11 cellular contexts compared by ENCODE assay signal in genomic region chr12:49702676-49703228, GRCh38. TPM values are rescaled to one million over a fixed set of nuclear protein-coding genes. Genes with fewer than 3 reads are reported as not detected.
DNase-seq lines count a peak whose midpoint lies in the region; ATAC-seq and TF ChIP-seq lines count a peak whose summit lies in the region.
"Had no signal": no experiment of that assay in that cellular context is flagged by ENCODE, and none has a peak within 500 bp of the region (broad histone marks: within the 10 kb centered on the region; RNA-seq: fewer than 3 reads in every experiment).

No MANE protein-coding gene starts in this region.

- no peak overlapping the region for H3K27ac ChIP-seq in CD8-positive, alpha-beta memory T cell (ENCODE audit: low read depth, low read length)
- peak overlapping the region; percentile 48 to 73 for H3K27ac ChIP-seq in coronary artery

- H3K4me3 Mint-ChIP-seq in CD8-positive, alpha-beta memory T cell: peak overlapping the region in 1 of 7 donors; percentile 4
- H3K4me3 Mint-ChIP-seq in IgD-negative memory B cell (peak overlapping the region in 3 of 4 donors; percentile 11 to 89 (median 84)), osteocyte (ENCODE audit: unreplicated experiment) (peak overlapping the region; percentile 53)

- CTCF ChIA-PET in CD8-positive, alpha-beta memory T cell (lab: Charles Lee): interaction anchor here (2.7 to 13.9 kb wide), 5 partner anchors 33 to 80 kb away, joined by 9 to 248 read pairs (median 61); partner anchors contain the start of genes PRPF40B and TMBIM6

- peaks cover 58% of the 10 kb centered on the region for H3K4me1 ChIP-seq in CD8-positive, alpha-beta memory T cell (ENCODE audit: insufficient read depth, low read length)

- no peak for ATAC-seq in GM18870 (IDR thresholded peaks at IDR 0.05; ENCODE audit: unreplicated experiment)
- no peak for ATAC-seq in GM19023 (IDR thresholded peaks at IDR 0.05; ENCODE audit: unreplicated experiment)
- ATAC-seq: HepG2 had no signal

- POLR2A ChIA-PET in CD8-positive, alpha-beta memory T cell (lab: Charles Lee): interaction anchor here (0.8 kb wide), 1 partner anchor 38 kb away, joined by 3 read pairs; the partner anchor contains the start of gene TMBIM6

- no peaks in the 10 kb centered on the region for H3K36me3 ChIP-seq in CD8-positive, alpha-beta memory T cell (ENCODE audit: insufficient read depth, low read length)

- H3K9me3 Mint-ChIP-seq in CD8-positive, alpha-beta memory T cell: no peaks in the 10 kb centered on the region
- H3K9me3 Mint-ChIP-seq in IgD-negative memory B cell (no peaks in the 10 kb centered on the region), osteocyte (ENCODE audit: unreplicated experiment) (no peaks in the 10 kb centered on the region)

- TF ChIP-seq CTCF in coronary artery (IDR thresholded peaks at IDR 0.05) (no peak), osteocyte (IDR thresholded peaks at IDR 0.05) (no peak)

- peak overlapping the region in 7 of 8 donors; percentile 19 to 77 (median 51) for H3K27ac Mint-ChIP-seq in CD8-positive, alpha-beta memory T cell
- H3K27ac Mint-ChIP-seq in IgD-negative memory B cell (peak overlapping the region in 1 of 3 donors; percentile 50), osteocyte (ENCODE audit: unreplicated experiment) (peak overlapping the region; percentile 95)

- peaks cover 0 to 3% of the 10 kb centered on the region in 2 donors for H3K27me3 Mint-ChIP-seq in CD8-positive, alpha-beta memory T cell
- H3K27me3 Mint-ChIP-seq in IgD-negative memory B cell: peaks cover 3% of the 10 kb centered on the region
- peaks cover 2% of the 10 kb centered on the region for H3K27me3 Mint-ChIP-seq in osteocyte (ENCODE audit: unreplicated experiment)

- no peak overlapping the region for H3K4me3 ChIP-seq in CD8-positive, alpha-beta memory T cell (ENCODE audit: low read length)
- no peak overlapping the region for H3K4me3 ChIP-seq in coronary artery

- DNase-seq in CD8-positive, alpha-beta memory T cell: no peak
- DNase-seq in coronary artery (ENCODE audit: low spot score): no peak
- DNase-seq in osteocyte (ENCODE audit: extremely low spot score, unreplicated experiment): no peak
- no peak for DNase-seq in COR-L47 (lab: John Stamatoyannopoulos, UW)
- DNase-seq in GM19240 (ENCODE audit: insufficient read length, low spot score): no peak
- DNase-seq: dermis blood vessel endothelial cell, NCI-H187 treated with DMSO at 0.1 percent for 48 hours had no signal

- H3K4me1 Mint-ChIP-seq in CD8-positive, alpha-beta memory T cell: peaks cover 55 to 74% (median 71%) of the 10 kb centered on the region in 3 donors
- H3K4me1 Mint-ChIP-seq in IgD-negative memory B cell (peaks cover 51 to 62% (median 58%) of the 10 kb centered on the region in 3 donors), osteocyte (ENCODE audit: unreplicated experiment) (peaks cover 71% of the 10 kb centered on the region)

- H3K27me3 ChIP-seq in CD8-positive, alpha-beta memory T cell (ENCODE audit: insufficient read depth, low read length, poor library complexity, severe bottlenecking): no peaks in the 10 kb centered on the region

- no peaks in the 10 kb centered on the region for H3K9me3 ChIP-seq in CD8-positive, alpha-beta memory T cell (ENCODE audit: low read length)

- H3K36me3 Mint-ChIP-seq in CD8-positive, alpha-beta memory T cell: peaks cover 0 to 3% (median 0%) of the 10 kb centered on the region in 3 donors
- H3K36me3 Mint-ChIP-seq in IgD-negative memory B cell (no peaks in the 10 kb centered on the region), osteocyte (ENCODE audit: unreplicated experiment) (no peaks in the 10 kb centered on the region)

RNA-seq across cellular contexts. Expression of gene FMNL3, which starts 4.5 kb away (rescaled TPM):
- 10 to 100 TPM; 35.8 to 36.7 TPM for total RNA-seq in CD8-positive, alpha-beta memory T cell
- polyA plus RNA-seq in CD8-positive, alpha-beta memory T cell: 6.3 TPM
- 5.6 TPM for polyA plus RNA-seq in IgD-negative memory B cell
- total RNA-seq in osteocyte: 37.4 and 37.7 TPM in 2 replicates

RNA-seq across cellular contexts. Expression of gene TMBIM6, which starts 38.6 kb away (rescaled TPM):
- total RNA-seq in CD8-positive, alpha-beta memory T cell: 100 to 1,000 TPM; 443 to 449 TPM
- polyA plus RNA-seq in CD8-positive, alpha-beta memory T cell: 1,008 TPM
- 710 TPM for polyA plus RNA-seq in IgD-negative memory B cell
- 385 TPM in 2 replicates for total RNA-seq in osteocyte
